In genomic region chr4:59608466-59608865, GRCh38 we compare ENCODE assay signal across 18 cellular contexts.
A peak's percentile ranks its signal among the peaks of the same experiment; 100 is the strongest.
DNase-seq lines count a peak whose midpoint lies in the region; ATAC-seq and TF ChIP-seq lines count a peak whose summit lies in the region.
"Had no signal": no experiment of that assay in that cellular context is flagged by ENCODE, and none has a peak within 500 bp of the region (broad histone marks: within the 10 kb centered on the region; RNA-seq: fewer than 3 reads in every experiment).

No MANE protein-coding gene starts in this region.

- no peaks in the 10 kb centered on the region for H3K27me3 ChIP-seq in left ventricle myocardium inferior (ENCODE audit: low read depth)

- DNase-seq in LHCN-M2 (ENCODE audit: low read depth) (peak; percentile 38), astrocyte of the cerebellum (ENCODE audit: low read depth) (peak; percentile 2), foreskin fibroblast (peak; percentile 20 to 31), skeletal muscle cell (ENCODE audit: low read depth) (peak; percentile 4), posterior vena cava (ENCODE audit: low spot score) (no peak), left ventricle myocardium inferior (no peak), NCI-H446 treated with DMSO at 0.1 percent for 48 hours (lab: John Stamatoyannopoulos, UW) (no peak)
- DNase-seq: CD8-positive, alpha-beta T cell; H9; IMR-90; Kasumi-1; NCI-H1417; NCI-H1930; NCI-H69; NK-92 treated with Interleukin-12 subunit alpha and Interleukin-12 subunit beta, amount 100 ng/mL, for 24 hours; PC-9 had no signal

- in situ Hi-C loops in astrocyte of the cerebellum (cut with HindIII; ENCODE audit: low sequenced_read_pairs), result no loop called here

- H3K27ac ChIP-seq in left ventricle myocardium inferior (replicated peaks), result no peak overlapping the region
- H3K27ac ChIP-seq: PC-9 had no signal

- no peak for TF ChIP-seq CTCF in astrocyte of the cerebellum (IDR thresholded peaks at IDR 0.05; ENCODE audit: low read depth, low read length, missing control alignments)
- TF ChIP-seq CTCF in foreskin fibroblast (IDR thresholded peaks at IDR 0.05; ENCODE audit: low read depth, low read length), result no peak
- TF ChIP-seq CTCF in left ventricle myocardium inferior (IDR thresholded peaks at IDR 0.05; ENCODE audit: borderline replicate concordance), result no peak

- intact Hi-C loops in posterior vena cava (cut with DNase I), result no loop called here
- intact Hi-C loops in left ventricle myocardium inferior (cut with micrococcal nuclease), result no loop called here

- no peak for ATAC-seq in GM18909 (IDR thresholded peaks at IDR 0.05; ENCODE audit: poor library complexity, unreplicated experiment)
- ATAC-seq: CD8-positive, alpha-beta T cell; Right ventricle myocardium inferior had no signal

- H3K36me3 ChIP-seq in left ventricle myocardium inferior, result no peaks in the 10 kb centered on the region

- no peaks in the 10 kb centered on the region for H3K4me1 ChIP-seq in left ventricle myocardium inferior

- H3K4me3 ChIP-seq in astrocyte of the cerebellum (ENCODE audit: low read depth, low read length) (no peak overlapping the region), foreskin fibroblast (ENCODE audit: low read depth in 1 of 2, low read length in 2 of 2) (no peak overlapping the region), skeletal muscle cell (ENCODE audit: low read depth, low read length) (no peak overlapping the region), left ventricle myocardium inferior (no peak overlapping the region)
- H3K4me3 ChIP-seq: PC-9 had no signal

- H3K9me3 ChIP-seq in left ventricle myocardium inferior (replicated peaks), result no peaks in the 10 kb centered on the region

Comparison
In these comparisons a context has a peak if more than half of its experiments do, and no peak if none do; other contexts are left out.
1. DNase-seq: peak in LHCN-M2 (single experiment), astrocyte of the cerebellum (single experiment), foreskin fibroblast (2 of 2) and skeletal muscle cell (single experiment); none in posterior vena cava (single experiment), left ventricle myocardium inferior (single experiment) and NCI-H446 treated with DMSO at 0.1 percent for 48 hours (single experiment).